ENCODE assay signal across 29 cellular contexts in the genomic region with DNA sequence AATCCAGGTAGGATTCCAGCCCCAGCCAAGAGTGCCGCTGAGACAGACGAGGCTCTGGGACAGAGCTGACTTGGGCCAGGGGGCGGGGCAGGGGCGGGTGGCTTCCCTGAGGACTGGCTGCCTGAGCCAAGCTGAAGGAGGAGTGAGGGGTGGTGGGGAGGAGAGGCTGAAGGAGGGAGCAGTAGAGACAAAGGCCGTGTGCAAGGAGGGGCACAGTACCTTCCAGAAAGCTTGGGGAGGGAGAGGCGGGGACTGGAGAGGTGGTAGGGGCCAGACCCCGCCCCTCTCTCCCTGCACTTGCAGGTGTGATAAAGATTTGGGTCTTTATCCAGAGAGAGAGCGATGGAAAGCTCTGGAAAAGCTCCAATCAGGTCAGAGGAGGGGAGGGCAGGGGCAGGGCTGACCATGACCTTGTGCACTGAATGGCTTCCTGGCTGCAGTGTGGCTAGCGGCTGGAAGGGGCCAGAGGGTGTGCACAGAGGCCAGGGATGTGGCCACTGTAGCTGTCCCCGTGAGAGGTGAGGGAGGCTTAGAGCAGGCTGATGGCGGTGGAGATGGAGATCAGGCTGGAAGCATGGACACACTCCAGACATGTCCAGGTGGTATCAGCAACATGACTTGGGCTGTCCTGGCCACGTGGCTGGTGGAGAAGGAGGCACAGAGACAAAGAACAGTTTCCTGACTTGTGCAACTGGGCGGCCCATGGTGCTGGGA. TPM values are rescaled to one million over a fixed set of nuclear protein-coding genes. Genes with fewer than 3 reads are reported as not detected.
DNase-seq lines count a peak whose midpoint lies in the region; ATAC-seq, FAIRE-seq and TF ChIP-seq lines count a peak whose summit lies in the region.
"Had no signal": no experiment of that assay in that cellular context is flagged by ENCODE, and none has a peak within 500 bp of the region (broad histone marks: within the 10 kb centered on the region; RNA-seq: fewer than 3 reads in every experiment).

No MANE protein-coding gene starts in this region.

- H3K27me3 ChIP-seq in K562 (ENCODE audit: control insufficient read depth in 2 of 2, insufficient read depth in 2 of 2, low read length in 2 of 2) (peaks cover 47 to 85% of the 10 kb centered on the region in 2 experiments; a peak in 4 of 5 replicates), osteoblast (ENCODE audit: insufficient read depth, low read length) (peaks cover 65% of the 10 kb centered on the region), vagina (no peaks in the 10 kb centered on the region)
- peaks cover 5% of the 10 kb centered on the region for H3K27me3 ChIP-seq in CD8-positive, alpha-beta memory T cell (ENCODE audit: insufficient read depth, low read length, poor library complexity, severe bottlenecking)
- H3K27me3 ChIP-seq: uterus had no signal

- H3K4me1 ChIP-seq in HEK293 (ENCODE audit: control insufficient read depth, insufficient read depth, low read length) (no peaks in the 10 kb centered on the region), K562 (replicated peaks in 1 of 2; ENCODE audit: control insufficient read depth in 2 of 2, insufficient read depth in 2 of 2, low read length in 2 of 2) (peaks cover 0 to 10% of the 10 kb centered on the region in 2 experiments; a peak in 1 of 5 replicates), osteoblast (ENCODE audit: insufficient read depth, low read length) (no peaks in the 10 kb centered on the region), vagina (no peaks in the 10 kb centered on the region)
- H3K4me1 ChIP-seq in CD8-positive, alpha-beta memory T cell (ENCODE audit: insufficient read depth, low read length): no peaks in the 10 kb centered on the region
- H3K4me1 ChIP-seq: gastrocnemius medialis, HAP-1, left ventricle myocardium inferior, psoas muscle, uterus had no signal

- H2AFZ ChIP-seq in K562 (ENCODE audit: low read depth, low read length) (no peak overlapping the region), osteoblast (ENCODE audit: low read length) (no peak overlapping the region)

- POLR2A ChIA-PET in HEK293 (lab: Yijun Ruan, JAX) (no interaction called here), K562 (lab: Yijun Ruan, JAX) (interaction anchor here (0.5 to 0.6 kb wide), 2 partner anchors 18 to 1758 kb away, joined by 3 read pairs; no protein-coding TSS in a partner anchor)
- POLR2A ChIA-PET in CD8-positive, alpha-beta memory T cell (lab: Charles Lee): no interaction called here

- no peak for DNase-seq in K562 (ENCODE audit: extremely low read depth in 1 of 4, low spot score in 3 of 4)
- peak; percentile 78 for DNase-seq in iPS-NIHi7 (ENCODE audit: extremely low spot score)
- DNase-seq in osteoblast (ENCODE audit: insufficient read length, low spot score, missing footprints): peak; percentile 42
- no peak for DNase-seq in vagina (ENCODE audit: extremely low spot score in 2 of 2)
- DNase-seq in CD8-positive, alpha-beta memory T cell: no peak
- DNase-seq in SHP77 treated with DMSO at 0.1 percent for 48 hours (lab: John Stamatoyannopoulos, UW): no peak
- DNase-seq: activated B cell treated with CpG ODN at 0.5 μM for 24 hours; activated CD4-positive, alpha-beta T cell treated with anti-CD3 and anti-CD28 coated beads, Interleukin-2, amount 50 U/mL, for 4 hours; activated effector memory CD4-positive, alpha-beta T cell treated with anti-CD3 and anti-CD28 coated beads, Interleukin-2, amount 50 U/mL, for 16 hours; effector CD8-positive, alpha-beta T cell; esophagus squamous epithelium; gastrocnemius medialis; left ventricle myocardium inferior; NCI-H187; NCI-H226; psoas muscle; stimulated activated CD4-positive, alpha-beta T cell treated with anti-CD3 and anti-CD28 coated beads, Interleukin-1b, Interleukin-23, amount 100 ng/mL, for 48 hours; T-helper 9 cell; uterus had no signal

- H3K79me2 ChIP-seq in K562 (ENCODE audit: control insufficient read depth, insufficient read depth, low read length) (no peaks in the 10 kb centered on the region), osteoblast (ENCODE audit: insufficient read depth, low read length) (no peaks in the 10 kb centered on the region)

- no peaks in the 10 kb centered on the region for H3K9me3 Mint-ChIP-seq in CD8-positive, alpha-beta memory T cell
- H3K9me3 Mint-ChIP-seq: activated B cell treated with CpG ODN at 0.5 μM for 24 hours; natural killer cell treated with Interleukin-12 subunit alpha and Interleukin-12 subunit beta and Interleukin-15 and Interleukin-18, amount 100 ng/mL, for 72 hours had no signal

- ATAC-seq in K562: peak; percentile 39
- no peak for ATAC-seq in HG02852 (IDR thresholded peaks at IDR 0.05; ENCODE audit: unreplicated experiment)
- ATAC-seq: gastrocnemius medialis; natural killer cell treated with Interleukin-12 subunit alpha and Interleukin-12 subunit beta and Interleukin-15 and Interleukin-18, amount 100 ng/mL, for 72 hours; psoas muscle had no signal

- H3K9ac ChIP-seq in K562 (ENCODE audit: insufficient read depth in 1 of 2, low read depth in 2 of 2, low read length in 2 of 2): no peak overlapping the region
- H3K9ac ChIP-seq: KMS-11 had no signal

- H3K9me3 ChIP-seq in HEK293 (ENCODE audit: control insufficient read depth, insufficient read depth, low read depth, low read length) (no peaks in the 10 kb centered on the region), K562 (replicated peaks; ENCODE audit: control insufficient read depth, insufficient read depth, low read depth, low read length) (no peaks in the 10 kb centered on the region), osteoblast (ENCODE audit: low read depth, low read length) (no peaks in the 10 kb centered on the region), vagina (no peaks in the 10 kb centered on the region)
- H3K9me3 ChIP-seq in CD8-positive, alpha-beta memory T cell (ENCODE audit: low read length): no peaks in the 10 kb centered on the region
- H3K9me3 ChIP-seq: esophagus squamous epithelium, gastrocnemius medialis, HAP-1, left ventricle myocardium inferior, psoas muscle, uterus had no signal

- H3K4me1 Mint-ChIP-seq in CD8-positive, alpha-beta memory T cell: no peaks in the 10 kb centered on the region
- H3K4me1 Mint-ChIP-seq: activated B cell treated with CpG ODN at 0.5 μM for 24 hours had no signal

- no peak for FAIRE-seq in K562 (lab: Jason Lieb, UNC)
- FAIRE-seq: D721Med had no signal

- TF ChIP-seq CTCF in HEK293 (tag by site-specific recombination; IDR thresholded peaks at IDR 0.05) (no peak), K562 (IDR thresholded peaks at IDR 0.05 in 2 of 3, conservative IDR thresholded peaks at IDR 0.05 in 1 of 3; ENCODE audit: insufficient read depth in 2 of 3, low read depth in 1 of 3, low read length in 3 of 3) (no peak), osteoblast (IDR thresholded peaks at IDR 0.05; ENCODE audit: extremely low read depth, low read depth, low read length) (no peak), vagina (IDR thresholded peaks at IDR 0.05) (no peak)

- in situ Hi-C loops in K562 (cut with MboI): no loop called here

- H3K36me3 ChIP-seq in HEK293 (ENCODE audit: control insufficient read depth in 2 of 2, insufficient read depth in 1 of 2, low read length in 2 of 2) (no peaks in the 10 kb centered on the region), K562 (ENCODE audit: control insufficient read depth, insufficient read depth, low read length) (no peaks in the 10 kb centered on the region), osteoblast (ENCODE audit: insufficient read depth, low read length) (no peaks in the 10 kb centered on the region), vagina (no peaks in the 10 kb centered on the region)
- H3K36me3 ChIP-seq in CD8-positive, alpha-beta memory T cell (ENCODE audit: insufficient read depth, low read length): no peaks in the 10 kb centered on the region
- H3K36me3 ChIP-seq: esophagus squamous epithelium, gastrocnemius medialis, HAP-1, left ventricle myocardium inferior, uterus had no signal

- WGBS in K562 (ENCODE audit: insufficient coverage, low coverage, missing lambda C conversion rate): 1% methylated on average over 12 of the region's 13 CpGs

- CTCF ChIA-PET in HEK293 (lab: Yijun Ruan, JAX) (interaction anchor here (0.6 kb wide), 1 partner anchor 137 kb away, joined by 5 read pairs; no protein-coding TSS in a partner anchor), K562 (lab: Yijun Ruan, JAX; ENCODE audit: low intra/inter-chr PET ratio) (no interaction called here)
- CTCF ChIA-PET in CD8-positive, alpha-beta memory T cell (lab: Charles Lee): no interaction called here

- no peak for TF ChIP-seq EP300 in K562 (IDR thresholded peaks at IDR 0.05; ENCODE audit: low read length)

- H3K4me3 Mint-ChIP-seq in CD8-positive, alpha-beta memory T cell: no peak overlapping the region
- H3K4me3 Mint-ChIP-seq: activated B cell treated with CpG ODN at 0.5 μM for 24 hours; natural killer cell treated with Interleukin-12 subunit alpha and Interleukin-12 subunit beta and Interleukin-15 and Interleukin-18, amount 100 ng/mL, for 72 hours had no signal

- TF ChIP-seq POLR2A in K562 (conservative IDR thresholded peaks at IDR 0.05): no peak
- no peak for TF ChIP-seq POLR2A in vagina (IDR thresholded peaks at IDR 0.05)

- intact Hi-C loops in K562 (cut with micrococcal nuclease) (no loop called here), vagina (cut with DNase I) (no loop called here)

- no peaks in the 10 kb centered on the region for H3K36me3 Mint-ChIP-seq in CD8-positive, alpha-beta memory T cell
- H3K36me3 Mint-ChIP-seq: natural killer cell treated with Interleukin-12 subunit alpha and Interleukin-12 subunit beta and Interleukin-15 and Interleukin-18, amount 100 ng/mL, for 72 hours had no signal

- no peak overlapping the region for H3K4me3 ChIP-seq in HEK293 (ENCODE audit: low read depth, low read length)
- H3K4me3 ChIP-seq in K562: no peak overlapping the region
- no peak overlapping the region for H3K4me3 ChIP-seq in osteoblast (ENCODE audit: insufficient read depth, low read length)
- no peak overlapping the region for H3K4me3 ChIP-seq in vagina
- no peak overlapping the region for H3K4me3 ChIP-seq in CD8-positive, alpha-beta memory T cell (ENCODE audit: low read length)
- H3K4me3 ChIP-seq: esophagus squamous epithelium, gastrocnemius medialis, HAP-1, left ventricle myocardium inferior, psoas muscle, uterus had no signal

- no peak overlapping the region for H3K27ac ChIP-seq in HEK293 (ENCODE audit: extremely low read depth, low read depth, low read length)
- H3K27ac ChIP-seq in K562 (ENCODE audit: extremely low read depth, low read depth, low read length): no peak overlapping the region
- no peak overlapping the region for H3K27ac ChIP-seq in osteoblast (ENCODE audit: low read depth, low read length)
- no peak overlapping the region for H3K27ac ChIP-seq in vagina
- no peak overlapping the region for H3K27ac ChIP-seq in CD8-positive, alpha-beta memory T cell (ENCODE audit: low read depth, low read length)
- H3K27ac ChIP-seq: C4-2B, gastrocnemius medialis, KMS-11, left ventricle myocardium inferior, psoas muscle, uterus had no signal

- H4K20me1 ChIP-seq in K562 (replicated peaks; ENCODE audit: control insufficient read depth, insufficient read depth, low read length) (peaks cover 34% of the 10 kb centered on the region), osteoblast (ENCODE audit: insufficient read depth, low read length) (peaks cover 5% of the 10 kb centered on the region)

- TF ChIP-seq RAD21 in K562 (CRISPR knock-in tag; conservative IDR thresholded peaks at IDR 0.05 in 1 of 2, IDR thresholded peaks at IDR 0.05 in 1 of 2): no peak

- no peaks in the 10 kb centered on the region for H3K9me1 ChIP-seq in K562 (ENCODE audit: control insufficient read depth, insufficient read depth, low read length)

- H3K4me2 ChIP-seq in K562 (ENCODE audit: insufficient read depth, low read length): no peak overlapping the region
- no peak overlapping the region for H3K4me2 ChIP-seq in osteoblast (ENCODE audit: insufficient read depth, low read length)
- H3K4me2 ChIP-seq: KMS-11 had no signal

- BruUV-seq in K562 (replicated peaks; lab: Mats Ljungman, UMichigan): no TSS peak

- H3K27ac Mint-ChIP-seq in CD8-positive, alpha-beta memory T cell: peak overlapping the region in 1 of 8 donors; percentile 23
- H3K27ac Mint-ChIP-seq: activated B cell treated with CpG ODN at 0.5 μM for 24 hours; natural killer cell treated with Interleukin-12 subunit alpha and Interleukin-12 subunit beta and Interleukin-15 and Interleukin-18, amount 100 ng/mL, for 72 hours had no signal

- peaks cover 44 to 77% of the 10 kb centered on the region in 2 donors for H3K27me3 Mint-ChIP-seq in CD8-positive, alpha-beta memory T cell

RNA-seq across cellular contexts. Expression of a gene that starts 6.7 kb away (rescaled TPM):
- not detected in 2 replicates for total RNA-seq in K562 (2011; cell fraction: chromatin; rRNA removed; ENCODE audit: low replicate concordance)
- total RNA-seq in K562 (2011; cell fraction: nucleolus; rRNA removed): not detected in 2 replicates
- not detected in 2 replicates for total RNA-seq in K562 (2011; cell fraction: nucleoplasm; rRNA removed)
- not detected in 2 replicates for total RNA-seq in K562 (2014; rRNA removed)
- total RNA-seq in K562 (2014; rRNA removed; fragmentation: Illumina TruSeq; extraction: Trizol): not detected in 2 replicates
- total RNA-seq in K562 (2015; rRNA removed; fragmentation: Illumina TruSeq; extraction: Trizol): not detected in 2 replicates
- total RNA-seq in K562 (2021): not detected in 2 replicates
- polyA plus RNA-seq in K562 (2011; rRNA removed): not detected in 2 replicates
- polyA plus RNA-seq in K562 (2011; cell fraction: cytosol; rRNA removed): not detected in 2 replicates
- not detected in 2 replicates for polyA plus RNA-seq in K562 (2011; cell fraction: nucleus; rRNA removed)
- polyA plus RNA-seq in K562 (2012): not detected in 2 replicates
- polyA plus RNA-seq in K562 (2014; fragmentation: Illumina TruSeq; extraction: Trizol): not detected in 2 replicates
- polyA plus RNA-seq in K562 (2014; fragmentation: Nextera tagmentation; extraction: Ambion mirVana): not detected
- not detected in 2 replicates for polyA plus RNA-seq in K562 (2014; rRNA removed)
- not detected in 2 replicates for polyA minus RNA-seq in K562 (2011; rRNA and poly(A)+ RNA removed)
- not detected in 2 replicates for polyA minus RNA-seq in K562 (2011; cell fraction: cytosol; rRNA and poly(A)+ RNA removed)
- not detected in 2 replicates for polyA minus RNA-seq in K562 (2011; cell fraction: nucleus; rRNA and poly(A)+ RNA removed)
- not detected in 2 replicates for total RNA-seq in osteoblast
- not detected for total RNA-seq in vagina
- not detected for total RNA-seq in CD8-positive, alpha-beta memory T cell
- polyA plus RNA-seq in CD8-positive, alpha-beta memory T cell: not detected
- total RNA-seq: activated B cell treated with CpG ODN at 0.5 μM for 24 hours; chondrocyte; gastrocnemius medialis; left ventricle myocardium inferior; natural killer cell treated with Interleukin-12 subunit alpha and Interleukin-12 subunit beta and Interleukin-15 and Interleukin-18, amount 100 ng/mL, for 72 hours; psoas muscle; SK-MEL-5; skeletal muscle tissue had no signal

Comparison
In these comparisons a context has a peak if more than half of its experiments do, and no peak if none do; other contexts are left out.
1. DNase-seq: peak in iPS-NIHi7 (single experiment) and osteoblast (single experiment); none in K562 (0 of 4), vagina (0 of 2), CD8-positive, alpha-beta memory T cell (0 of 5) and SHP77 treated with DMSO at 0.1 percent for 48 hours (single experiment).